Comparison of ENCODE assay signal across 1 cellular context in genomic region chr22:39450258-39450955, GRCh38.
TF ChIP-seq lines count a peak whose summit lies in the region.

No MANE protein-coding gene starts in this region.

TF ChIP-seq in HepG2, 621 proteins besides CTCF, POLR2A, EP300 and RAD21:
- no peak for TF ChIP-seq ZBTB20 (CRISPR knock-in tag; IDR thresholded peaks at IDR 0.05; ENCODE audit: borderline replicate concordance, low read depth)
- peak; percentile 77 for TF ChIP-seq MNT (IDR thresholded peaks at IDR 0.05)
